Comparison of ENCODE assay signal across 2 cellular contexts in genomic region chr5:169116961-169117461, GRCh38.
TF ChIP-seq lines count a peak whose summit lies in the region.

No MANE protein-coding gene starts in this region.

TF ChIP-seq in HCT116, 20 proteins besides CTCF, POLR2A, EP300 and RAD21 (continued from another document):
- TF ChIP-seq REST (IDR thresholded peaks at IDR 0.05; ENCODE audit: low read depth) (no peak), EZH2phosphoT487 (IDR thresholded peaks at IDR 0.05; ENCODE audit: borderline replicate concordance) (no peak), SIN3A (IDR thresholded peaks at IDR 0.05; ENCODE audit: low read depth) (no peak), SRF (IDR thresholded peaks at IDR 0.05; ENCODE audit: low read depth) (no peak), FOSL1 (IDR thresholded peaks at IDR 0.05; ENCODE audit: low read depth) (no peak), YY1 (IDR thresholded peaks at IDR 0.05; ENCODE audit: extremely low read depth, insufficient replicate concordance, low read depth, low read length) (no peak)

TF ChIP-seq in SK-N-SH, 30 proteins besides CTCF, POLR2A, EP300 and RAD21 (continued from another document):
- no peak for TF ChIP-seq PBX3 (IDR thresholded peaks at IDR 0.05)
- no peak for TF ChIP-seq MXI1 (IDR thresholded peaks at IDR 0.05; ENCODE audit: low read depth, low read length)
- no peak for TF ChIP-seq ELF1 (IDR thresholded peaks at IDR 0.05)
- no peak for TF ChIP-seq FOSL2 (IDR thresholded peaks at IDR 0.05; ENCODE audit: borderline replicate concordance, low read depth)
